ENCODE assay signal across 35 cellular contexts in genomic region chr7:113134025-113134424, GRCh38. TPM values are rescaled to one million over a fixed set of nuclear protein-coding genes. Genes with fewer than 3 reads are reported as not detected.
"Had no signal": no experiment of that assay in that cellular context is flagged by ENCODE, and none has a peak within 500 bp of the region (broad histone marks: within the 10 kb centered on the region; RNA-seq: fewer than 3 reads in every experiment).

No MANE protein-coding gene starts in this region.

- H3K36me3 ChIP-seq: adrenal gland, ascending aorta, brain microvascular endothelial cell, breast epithelium, cardiac muscle cell, colonic mucosa had no signal

- H3K27me3 ChIP-seq: adrenal gland, ascending aorta, body of pancreas, brain microvascular endothelial cell, breast epithelium, cardiac muscle cell, colonic mucosa had no signal

- FAIRE-seq: astrocyte, bronchial epithelial cell, colon had no signal

- ATAC-seq: activated naive CD4-positive, alpha-beta T cell treated with anti-CD3 and anti-CD28 coated beads, Interleukin-2, amount 50 U/mL, for 72 hours; activated naive CD8-positive, alpha-beta T cell treated with anti-CD3 and anti-CD28 coated beads, Interleukin-2, amount 50 U/mL, for 24 hours; activated T-cell treated with anti-CD3 and anti-CD28 coated beads, Interleukin-2, amount 50 U/mL, for 72 hours; activated T-helper 17 cell treated with anti-CD3 and anti-CD28 coated beads, Interleukin-2, amount 50 U/mL, for 72 hours; body of pancreas had no signal

- H3K27ac ChIP-seq: adrenal gland, ascending aorta, body of pancreas, brain microvascular endothelial cell, breast epithelium, cardiac muscle cell, colonic mucosa had no signal

- H3K9me3 ChIP-seq: adrenal gland, ascending aorta, body of pancreas, breast epithelium, colonic mucosa had no signal

- DNase-seq: activated effector memory CD4-positive, alpha-beta T cell treated with anti-CD3 and anti-CD28 coated beads, Interleukin-2, amount 50 U/mL, for 16 hours; activated effector memory CD4-positive, alpha-beta T cell treated with Interleukin-2 at 50 U/mL for 16 hours; activated gamma-delta T cell; activated gamma-delta T cell treated with Interleukin-2 at 50 U/mL for 16 hours; activated naive CD4-positive, alpha-beta T cell; activated naive CD4-positive, alpha-beta T cell treated with anti-CD3 and anti-CD28 coated beads for 36 hours; activated naive CD4-positive, alpha-beta T cell treated with anti-CD3 and anti-CD28 coated beads, Interleukin-2, amount 10 ng/mL, durations not matched to agents 7 days and 5 days; activated naive CD4-positive, alpha-beta T cell treated with anti-CD3 and anti-CD28 coated beads, Interleukin-2, amount 50 U/mL, for 16 hours; activated naive CD4-positive, alpha-beta T cell treated with Interleukin-2 at 50 U/mL for 16 hours; activated naive CD8-positive, alpha-beta T cell treated with anti-CD3 and anti-CD28 coated beads for 36 hours; activated naive CD8-positive, alpha-beta T cell treated with anti-CD3 and anti-CD28 coated beads, Interleukin-2, amount 10 ng/mL, durations not matched to agents 7 days and 5 days; activated naive CD8-positive, alpha-beta T cell treated with anti-CD3 and anti-CD28 coated beads, Interleukin-2, amount 50 U/mL, for 24 hours; activated T-cell treated with anti-CD3 and anti-CD28 coated beads, Interleukin-2, amount 50 U/mL, for 48 hours; activated T-cell treated with anti-CD3 and anti-CD28 coated beads, Interleukin-2, amount 50 U/mL, for 72 hours; adrenal gland; amniotic stem cell; amygdala; anterior cingulate cortex; aorta; body of pancreas; brain microvascular endothelial cell; caudate nucleus; central memory CD4-positive, alpha-beta T cell; cerebellar nuclear complex; colonic mucosa had no signal

- H3K4me3 ChIP-seq: adrenal gland, ascending aorta, body of pancreas, breast epithelium, cardiac muscle cell, colonic mucosa had no signal

- H3K4me1 ChIP-seq: adrenal gland, ascending aorta, body of pancreas, breast epithelium, colonic mucosa had no signal

RNA-seq across cellular contexts. Expression of gene GPR85, which starts 47.4 kb away (rescaled TPM):
- total RNA-seq: activated naive CD4-positive, alpha-beta T cell treated with anti-CD3 and anti-CD28 coated beads for 36 hours; activated naive CD8-positive, alpha-beta T cell treated with anti-CD3 and anti-CD28 coated beads, Interleukin-2, amount 10 ng/mL, durations not matched to agents 7 days and 5 days; activated T-cell treated with anti-CD3 and anti-CD28 coated beads, Interleukin-2, amount 50 U/mL, for 72 hours; activated T-helper 1 cell treated with anti-CD3 and anti-CD28 coated beads, Interleukin-12 subunit alpha, Interleukin-12 subunit beta, Interleukin-2, Interleukin-4 antibody, amounts not matched to agents 30 ng/mL and 10 ng/mL and 1 ng/mL, durations not matched to agents 14 hours and 24 hours and 36 hours; activated T-helper 2 cell treated with anti-CD3 and anti-CD28 coated beads, Interferon-gamma antibody, Interleukin-2, Interleukin-4, amounts not matched to agents 10 μg/mL and 5 μg/mL and 100 μg/mL, durations not matched to agents 14 hours and 24 hours and 36 hours; ascending aorta had no signal
- polyA plus RNA-seq: cardiac muscle cell had no signal
